Comparison of ENCODE assay signal across 18 cellular contexts in the genomic region with DNA sequence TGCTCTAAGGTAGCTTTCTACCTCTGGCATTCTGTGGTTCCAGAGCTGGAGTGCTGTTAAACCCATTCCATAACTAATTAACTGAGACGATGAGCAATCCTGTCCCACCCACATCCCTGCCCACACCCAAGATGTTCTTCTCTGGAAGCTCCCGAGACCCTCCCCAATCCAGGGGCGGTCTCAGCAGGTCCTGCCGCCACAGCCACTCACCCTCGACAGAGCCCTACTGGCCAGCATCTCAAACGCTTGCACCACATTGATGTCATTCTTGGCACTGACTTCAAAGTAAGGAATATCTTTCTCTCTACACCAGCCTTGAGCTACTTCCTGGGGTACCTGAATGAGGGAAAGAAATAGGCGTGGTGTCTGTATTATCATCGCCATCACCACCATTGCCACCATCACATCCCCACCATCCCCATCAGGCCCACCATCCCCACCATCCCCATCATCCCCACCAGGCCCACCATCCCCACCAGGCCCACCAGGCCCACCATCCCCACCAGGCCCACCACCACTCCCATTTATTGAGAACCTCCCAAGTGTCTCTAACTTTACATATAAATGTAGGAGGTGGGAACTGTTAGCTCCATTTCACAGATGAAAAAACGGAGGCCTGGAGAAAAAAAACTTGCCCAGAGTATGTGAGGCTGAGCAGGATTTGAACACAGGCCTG. TPM values are rescaled to one million over a fixed set of nuclear protein-coding genes. Genes with fewer than 3 reads are reported as not detected.
"Had no signal": no experiment of that assay in that cellular context is flagged by ENCODE, and none has a peak within 500 bp of the region (broad histone marks: within the 10 kb centered on the region; RNA-seq: fewer than 3 reads in every experiment).

No MANE protein-coding gene starts in this region.

- H3K27ac ChIP-seq: left lung, psoas muscle had no signal

- H3K27me3 ChIP-seq: left lung, tibial artery had no signal

- H3K4me1 ChIP-seq: psoas muscle had no signal

- H3K4me3 ChIP-seq: left lung, psoas muscle, tibial artery had no signal

- DNase-seq: activated CD4-positive, alpha-beta T cell treated with anti-CD3 and anti-CD28 coated beads, Interleukin-2, amount 50 U/mL, for 1 hour; activated naive CD4-positive, alpha-beta T cell treated with anti-CD3 and anti-CD28 coated beads, Interleukin-2, amount 50 U/mL, for 16 hours; activated T-cell treated with anti-CD3 and anti-CD28 coated beads for 4 hours; cerebellar nuclear complex; effector memory CD8-positive, alpha-beta T cell; erythroblast; immature natural killer cell; left lung; mesendoderm; nephron progenitor cell; psoas muscle; stimulated activated CD4-positive, alpha-beta T cell treated with anti-CD3 and anti-CD28 coated beads, Interleukin-12 subunit alpha, Interleukin-12 subunit beta, amount 100 ng/mL, for 4 hours; tibial artery had no signal

- ATAC-seq: effector memory CD8-positive, alpha-beta T cell; left lung had no signal

- H3K36me3 ChIP-seq: left lung had no signal

- H3K9me3 ChIP-seq: left lung, psoas muscle, tibial artery had no signal

RNA-seq across cellular contexts. Expression of a gene that starts 17.7 kb away (rescaled TPM):
- total RNA-seq: activated CD8-positive, alpha-beta memory T cell treated with anti-CD3 and anti-CD28 coated beads for 36 hours; activated T-helper 2 cell treated with anti-CD3 and anti-CD28 coated beads, Interferon-gamma antibody, Interleukin-2, Interleukin-4, amounts not matched to agents 10 μg/mL and 5 μg/mL and 100 μg/mL, durations not matched to agents 14 hours and 24 hours and 36 hours; T-helper 2 cell treated with Interferon-gamma antibody and Interleukin-4, amounts not matched to agents 100 ng/mL and 5 ng/mL, for 36 hours had no signal

RNA-seq across cellular contexts. Expression of a gene that starts 38.2 kb away (rescaled TPM):
- total RNA-seq: activated CD8-positive, alpha-beta memory T cell treated with anti-CD3 and anti-CD28 coated beads for 36 hours; activated T-helper 2 cell treated with anti-CD3 and anti-CD28 coated beads, Interferon-gamma antibody, Interleukin-2, Interleukin-4, amounts not matched to agents 10 μg/mL and 5 μg/mL and 100 μg/mL, durations not matched to agents 14 hours and 24 hours and 36 hours; fibroblast of villous mesenchyme; osteoblast; T-helper 2 cell treated with Interferon-gamma antibody and Interleukin-4, amounts not matched to agents 100 ng/mL and 5 ng/mL, for 36 hours had no signal
- polyA plus RNA-seq: immature natural killer cell had no signal

RNA-seq across cellular contexts. Expression of a gene that starts 42.2 kb away (rescaled TPM):
- total RNA-seq: activated CD8-positive, alpha-beta memory T cell treated with anti-CD3 and anti-CD28 coated beads for 36 hours; activated T-helper 2 cell treated with anti-CD3 and anti-CD28 coated beads, Interferon-gamma antibody, Interleukin-2, Interleukin-4, amounts not matched to agents 10 μg/mL and 5 μg/mL and 100 μg/mL, durations not matched to agents 14 hours and 24 hours and 36 hours; fibroblast of villous mesenchyme; osteoblast; T-helper 2 cell treated with Interferon-gamma antibody and Interleukin-4, amounts not matched to agents 100 ng/mL and 5 ng/mL, for 36 hours had no signal
- polyA plus RNA-seq: immature natural killer cell had no signal
